Comparison of ENCODE assay signal across 16 cellular contexts in the genomic region with DNA sequence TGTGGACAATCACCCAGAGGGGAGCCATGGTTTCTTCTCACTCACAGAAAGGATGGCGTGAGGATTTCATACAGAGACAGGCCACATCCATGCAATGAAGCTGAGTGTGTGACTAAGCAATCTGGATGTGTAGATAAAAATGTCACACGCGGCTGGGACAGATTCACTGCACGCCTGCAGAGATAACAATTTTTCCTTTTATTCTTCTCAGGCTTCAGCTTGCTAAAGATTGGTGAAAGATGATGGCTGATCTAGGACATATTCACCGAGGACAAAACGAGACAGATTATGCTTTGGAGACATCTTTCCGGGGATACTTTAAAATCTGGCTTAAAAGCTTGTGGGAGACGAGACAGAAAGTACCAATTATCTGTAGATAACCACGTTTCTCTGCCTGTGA.
"Had no signal": no experiment of that assay in that cellular context is flagged by ENCODE, and none has a peak within 500 bp of the region (broad histone marks: within the 10 kb centered on the region; RNA-seq: fewer than 3 reads in every experiment).

No MANE protein-coding gene starts in this region.

- H3K27ac ChIP-seq: colonic mucosa, ovary, right atrium auricular region, suprapubic skin, thyroid gland had no signal

- DNase-seq: colonic mucosa; dermis blood vessel endothelial cell; foreskin melanocyte; hippocampal formation; left colon; naive thymus-derived CD4-positive, alpha-beta T cell; nephron progenitor cell; ovary; stimulated activated CD4-positive, alpha-beta T cell treated with anti-CD3 and anti-CD28 coated beads, Interleukin-4, amount 100 ng/mL, for 1 hour; stimulated activated CD8-positive, alpha-beta memory T cell treated with anti-CD3 and anti-CD28 coated beads, Interleukin-4, amount 100 ng/mL, for 48 hours; stimulated activated naive CD8-positive, alpha-beta T cell treated with anti-CD3 and anti-CD28 coated beads, Interleukin-15, Interleukin-2, amounts not matched to agents 100 U/mL and 50 U/mL, for 24 hours; thyroid gland had no signal

- ATAC-seq: left colon; naive thymus-derived CD4-positive, alpha-beta T cell; stimulated activated effector memory CD8-positive, alpha-beta T cell treated with anti-CD3 and anti-CD28 coated beads, Interleukin-12 subunit alpha, Interleukin-12 subunit beta, amount 100 ng/mL, for 72 hours; stimulated activated naive CD8-positive, alpha-beta T cell treated with anti-CD3 and anti-CD28 coated beads, Interleukin-15, Interleukin-2, amounts not matched to agents 100 U/mL and 50 U/mL, for 24 hours had no signal

- H3K4me3 ChIP-seq: colonic mucosa, ovary, right atrium auricular region, suprapubic skin, thyroid gland had no signal

- H3K27me3 ChIP-seq: colonic mucosa, ovary, right atrium auricular region, suprapubic skin, thyroid gland had no signal

- H3K36me3 Mint-ChIP-seq: stimulated activated effector memory CD8-positive, alpha-beta T cell treated with anti-CD3 and anti-CD28 coated beads, Interleukin-12 subunit alpha, Interleukin-12 subunit beta, amount 100 ng/mL, for 72 hours; type B pancreatic cell had no signal

- H3K27ac Mint-ChIP-seq: naive thymus-derived CD4-positive, alpha-beta T cell; nephron progenitor cell; stimulated activated effector memory CD8-positive, alpha-beta T cell treated with anti-CD3 and anti-CD28 coated beads, Interleukin-12 subunit alpha, Interleukin-12 subunit beta, amount 100 ng/mL, for 72 hours; type B pancreatic cell had no signal

- H3K9me3 ChIP-seq: colonic mucosa, ovary, right atrium auricular region, suprapubic skin, thyroid gland had no signal

- H3K27me3 Mint-ChIP-seq: naive thymus-derived CD4-positive, alpha-beta T cell; type B pancreatic cell had no signal

- H3K4me3 Mint-ChIP-seq: naive thymus-derived CD4-positive, alpha-beta T cell; nephron progenitor cell; stimulated activated effector memory CD8-positive, alpha-beta T cell treated with anti-CD3 and anti-CD28 coated beads, Interleukin-12 subunit alpha, Interleukin-12 subunit beta, amount 100 ng/mL, for 72 hours; type B pancreatic cell had no signal

- H3K4me1 Mint-ChIP-seq: naive thymus-derived CD4-positive, alpha-beta T cell; stimulated activated effector memory CD8-positive, alpha-beta T cell treated with anti-CD3 and anti-CD28 coated beads, Interleukin-12 subunit alpha, Interleukin-12 subunit beta, amount 100 ng/mL, for 72 hours had no signal

- H3K4me1 ChIP-seq: colonic mucosa, right atrium auricular region, suprapubic skin, thyroid gland had no signal

- H3K9me3 Mint-ChIP-seq: type B pancreatic cell had no signal

- H3K36me3 ChIP-seq: colonic mucosa, ovary, right atrium auricular region, suprapubic skin, thyroid gland had no signal
